In the genomic region with DNA sequence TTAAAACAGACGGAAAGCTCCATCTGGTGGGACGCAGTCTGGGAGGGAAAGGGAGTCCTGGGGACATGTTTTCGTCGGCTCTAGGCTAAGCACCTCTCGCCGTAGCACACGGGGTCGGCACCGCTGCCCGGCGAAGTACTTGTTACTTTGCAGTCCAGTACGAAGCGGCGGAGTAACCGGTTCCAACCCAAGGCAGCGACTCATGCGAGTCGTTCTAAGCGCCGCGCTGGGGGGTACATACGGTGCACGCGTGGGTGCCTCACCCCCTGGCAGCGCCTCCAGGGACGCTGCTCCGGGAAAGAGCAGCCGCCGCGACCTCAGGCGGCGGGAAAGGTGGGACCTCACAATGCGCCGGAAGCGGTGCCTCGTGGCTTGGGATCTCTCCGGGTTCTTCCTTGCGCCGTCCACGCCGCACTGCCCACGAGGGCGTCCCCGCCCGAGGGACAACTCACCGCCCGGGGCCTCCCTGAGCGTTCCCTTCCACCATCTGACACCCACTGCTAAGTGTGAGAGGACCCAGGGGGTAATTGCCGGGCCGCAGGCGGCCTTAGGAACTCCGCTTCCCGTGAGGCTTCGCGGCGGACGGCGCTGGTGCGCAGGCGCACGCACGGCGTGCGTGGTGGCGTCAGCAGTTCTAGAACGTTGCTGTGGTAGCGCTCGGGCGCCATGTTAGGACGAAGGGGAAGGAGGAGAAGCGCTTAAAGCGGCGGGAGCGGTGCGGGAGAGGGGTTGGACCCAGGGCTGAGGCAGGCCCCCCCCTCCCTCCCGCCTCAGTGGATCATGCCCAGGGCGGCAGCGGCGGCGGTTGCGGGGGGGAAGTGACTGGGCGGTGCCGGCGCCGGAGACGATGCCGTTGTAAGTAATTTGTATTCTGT, we compare ENCODE assay signal across 8 cellular contexts. TPM values are rescaled to one million over a fixed set of nuclear protein-coding genes. Genes with fewer than 3 reads are reported as not detected.
DNase-seq lines count a peak whose midpoint lies in the region; ATAC-seq and TF ChIP-seq lines count a peak whose summit lies in the region.

TSS of gene PAPOLA (plus strand) at position 637 of the 875 bp plus-strand sequence. CDS start at position 848, 211 bp downstream.

- DNase-seq in NCI-H1694 treated with DMSO at 0.1 percent for 48 hours (lab: John Stamatoyannopoulos, UW) (peak; percentile 99), T-helper 17 cell (peak; percentile 88 to 93 (median 93)), right atrium auricular region (ENCODE audit: low spot score) (peak; percentile 93), pulmonary artery endothelial cell (ENCODE audit: low read depth, low spot score) (peak; percentile 79), uterus (peak; percentile 92 to 95)

- intact Hi-C loops in uterus (cut with DNase I; ENCODE audit: low total_unique reads), result no loop called here

- peaks cover 23% of the 10 kb centered on the region for H3K27me3 Mint-ChIP-seq in T-helper 17 cell

- H3K9me3 ChIP-seq in T-helper 17 cell (ENCODE audit: control insufficient read depth, low read length, poor library complexity, severe bottlenecking) (no peaks in the 10 kb centered on the region), right atrium auricular region (no peaks in the 10 kb centered on the region), uterus (no peaks in the 10 kb centered on the region)

- H3K27me3 ChIP-seq in right atrium auricular region (no peaks in the 10 kb centered on the region), uterus (no peaks in the 10 kb centered on the region)

- H3K36me3 Mint-ChIP-seq in T-helper 17 cell (ENCODE audit: low read depth), result peaks cover 12% of the 10 kb centered on the region

- H3K4me3 ChIP-seq in right atrium auricular region, result peak within 1 kb of the TSS; percentile 73 to 99
- H3K4me3 ChIP-seq in uterus, result peak within 1 kb of the TSS; percentile 77 to 96

- H3K4me1 Mint-ChIP-seq in T-helper 17 cell, result peaks cover 40% of the 10 kb centered on the region

- peak; percentile 82 for TF ChIP-seq POLR2A in GM15510 (IDR thresholded peaks at IDR 0.05; ENCODE audit: borderline replicate concordance, extremely low read depth, insufficient read length)
- TF ChIP-seq POLR2A in uterus (IDR thresholded peaks at IDR 0.05), result peak; percentile 74 to 90

- peak within 1 kb of the TSS; percentile 99 for H3K27ac Mint-ChIP-seq in T-helper 17 cell

- H3K27ac ChIP-seq in angular gyrus (ENCODE audit: low read depth, low read length), result peak within 1 kb of the TSS; percentile 94
- peak within 1 kb of the TSS; percentile 95 to 99 for H3K27ac ChIP-seq in right atrium auricular region
- peak within 1 kb of the TSS; percentile 90 to 98 for H3K27ac ChIP-seq in uterus

- peak within 1 kb of the TSS; percentile 98 for H3K4me3 Mint-ChIP-seq in T-helper 17 cell

- peak in 1 of 2 donors; percentile 50 for TF ChIP-seq CTCF in right atrium auricular region (IDR thresholded peaks at IDR 0.05)
- peak; percentile 13 to 37 (median 23) for TF ChIP-seq CTCF in uterus (IDR thresholded peaks at IDR 0.05)

- H3K4me1 ChIP-seq in right atrium auricular region, result peaks cover 0 to 43% of the 10 kb centered on the region in 2 donors
- H3K4me1 ChIP-seq in uterus, result peaks cover 0 to 4% of the 10 kb centered on the region in 2 donors

- H3K36me3 ChIP-seq in right atrium auricular region (no peaks in the 10 kb centered on the region), uterus (no peaks in the 10 kb centered on the region)

- ATAC-seq in HG02885 (IDR thresholded peaks at IDR 0.05; ENCODE audit: poor library complexity, unreplicated experiment), result peak; percentile 89
- ATAC-seq in T-helper 17 cell, result peak; percentile 89

RNA-seq across cellular contexts. Expression of gene PAPOLA, which starts in this region (rescaled TPM):
- 100 to 1,000 TPM; 141 to 169 TPM for total RNA-seq in T-helper 17 cell
- 10 to 100 TPM; 85.2 to 91.9 TPM for total RNA-seq in right atrium auricular region
- 110 and 151 TPM in 2 replicates for total RNA-seq in pulmonary artery endothelial cell
- total RNA-seq in uterus, result 100 to 1,000 TPM; 106 to 357 (median 257) TPM

Comparison
In these comparisons a context has a peak if more than half of its experiments do, and no peak if none do; other contexts are left out.
1. Peak in every context shown above with its lines: DNase-seq, ATAC-seq, H3K4me3 ChIP-seq and H3K27ac ChIP-seq.